1 cellular context compared by ENCODE assay signal in the genomic region with DNA sequence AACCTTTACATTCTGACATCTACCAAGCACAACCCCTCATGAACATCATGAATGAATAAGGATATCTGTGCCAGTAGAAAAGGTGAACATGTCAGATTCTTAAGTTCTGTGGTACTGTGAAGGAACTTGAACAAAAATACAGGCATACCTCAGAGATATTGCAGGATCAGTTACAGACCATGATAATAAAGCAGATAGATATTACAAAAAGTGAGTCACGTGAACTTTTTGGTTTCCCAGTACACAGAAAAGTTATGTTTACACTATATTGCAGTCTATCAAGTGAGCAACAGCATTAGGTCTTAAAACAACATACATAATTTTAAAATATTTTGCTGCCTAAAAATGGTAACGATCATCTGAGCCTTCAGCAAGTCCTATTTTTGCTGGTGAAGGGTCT.
TF ChIP-seq lines count a peak whose summit lies in the region.

No MANE protein-coding gene starts in this region.

TF ChIP-seq in IMR-90, 13 proteins besides CTCF, POLR2A, EP300 and RAD21:
- TF ChIP-seq USF2 (IDR thresholded peaks at IDR 0.05; ENCODE audit: low read depth, low read length) = no peak
- no peak for TF ChIP-seq MAZ (IDR thresholded peaks at IDR 0.05; ENCODE audit: borderline replicate concordance, low read depth, low read length)
- no peak for TF ChIP-seq FOS (IDR thresholded peaks at IDR 0.05; ENCODE audit: low read depth, low read length)
- no peak for TF ChIP-seq CEBPB (IDR thresholded peaks at IDR 0.05; ENCODE audit: low read depth, low read length)
- TF ChIP-seq SMC3 (IDR thresholded peaks at IDR 0.05; ENCODE audit: low read depth, low read length) = no peak
- no peak for TF ChIP-seq RFX5 (IDR thresholded peaks at IDR 0.05; ENCODE audit: low read depth, low read length)
- TF ChIP-seq RCOR1 (IDR thresholded peaks at IDR 0.05; ENCODE audit: insufficient replicate concordance, low read length) = no peak
- no peak for TF ChIP-seq ELK1 (IDR thresholded peaks at IDR 0.05; ENCODE audit: borderline replicate concordance, low read depth, low read length)
- TF ChIP-seq MXI1 (IDR thresholded peaks at IDR 0.05; ENCODE audit: borderline replicate concordance, low read depth, low read length) = no peak
- no peak for TF ChIP-seq MAFK (IDR thresholded peaks at IDR 0.05; ENCODE audit: low read depth, low read length)
- no peak for TF ChIP-seq BHLHE40 (IDR thresholded peaks at IDR 0.05; ENCODE audit: low read depth, low read length)
- no peak for TF ChIP-seq NFE2L2 (IDR thresholded peaks at IDR 0.05; ENCODE audit: low read depth, low read length)
- TF ChIP-seq CHD1 (IDR thresholded peaks at IDR 0.05; ENCODE audit: low read depth, low read length) = no peak
TF ChIP-seq in IMR-90: peak in this region for 0.
